1 cellular context compared by ENCODE assay signal in genomic region chr10:72251635-72252034, GRCh38.
TF ChIP-seq lines count a peak whose summit lies in the region.

No MANE protein-coding gene starts in this region.

TF ChIP-seq in HepG2, 621 proteins besides CTCF, POLR2A, EP300 and RAD21 (continued from another document and continues in another):
- TF ChIP-seq ZSCAN21 (CRISPR knock-in tag; IDR thresholded peaks at IDR 0.05; ENCODE audit: borderline replicate concordance) = no peak
- peak; percentile 45; the same call in 1 of the 2 replicates for TF ChIP-seq SKIL (CRISPR knock-in tag; IDR thresholded peaks at IDR 0.05; ENCODE audit: borderline replicate concordance)
- no peak for TF ChIP-seq TP53 (CRISPR knock-in tag; conservative IDR thresholded peaks at IDR 0.05)
- TF ChIP-seq ZBTB21 (CRISPR knock-in tag; IDR thresholded peaks at IDR 0.05) = no peak
- TF ChIP-seq GABPA (IDR thresholded peaks at IDR 0.05; ENCODE audit: low read depth, low read length) = no peak
- no peak for TF ChIP-seq GABPA (CRISPR knock-in tag; IDR thresholded peaks at IDR 0.05; ENCODE audit: low read depth)
- TF ChIP-seq IRF1 (CRISPR knock-in tag; IDR thresholded peaks at IDR 0.05; ENCODE audit: low read depth) = no peak
- TF ChIP-seq ISL2 (CRISPR knock-in tag; IDR thresholded peaks at IDR 0.05) = peak; percentile 73
- peak; percentile 85 for TF ChIP-seq PITX1 (CRISPR knock-in tag; IDR thresholded peaks at IDR 0.05)
- TF ChIP-seq CBFB (CRISPR knock-in tag; IDR thresholded peaks at IDR 0.05) = no peak
- no peak for TF ChIP-seq FOXA1 (IDR thresholded peaks at IDR 0.05)
- peak; percentile 74 for TF ChIP-seq FOXA1 (CRISPR knock-in tag; IDR thresholded peaks at IDR 0.05)
- no peak for TF ChIP-seq PRDM10 (CRISPR knock-in tag; IDR thresholded peaks at IDR 0.05; ENCODE audit: low read depth)
- TF ChIP-seq HOXA9 (CRISPR knock-in tag; IDR thresholded peaks at IDR 0.05; ENCODE audit: borderline replicate concordance) = no peak
- 0 out of 2 replicates have a peak, but pooled peaks have one; percentile 49 for TF ChIP-seq ZNF609 (CRISPR knock-in tag; IDR thresholded peaks at IDR 0.05; ENCODE audit: borderline replicate concordance)
- TF ChIP-seq ZNF263 (CRISPR knock-in tag; IDR thresholded peaks at IDR 0.05) = no peak
- TF ChIP-seq SRSF1 (optimal IDR thresholded peaks at IDR 0.05; ENCODE audit: low read depth, low read length) = no peak
- no peak for TF ChIP-seq FLYWCH1 (CRISPR knock-in tag; IDR thresholded peaks at IDR 0.05)
- peak; percentile 42; the same call in 1 of the 2 replicates for TF ChIP-seq THAP11 (CRISPR knock-in tag; IDR thresholded peaks at IDR 0.05)
- no peak for TF ChIP-seq NR2C2 (CRISPR knock-in tag; IDR thresholded peaks at IDR 0.05; ENCODE audit: borderline replicate concordance)
- no peak for TF ChIP-seq NR2F1 (CRISPR knock-in tag; IDR thresholded peaks at IDR 0.05)
- TF ChIP-seq ZNF24 (IDR thresholded peaks at IDR 0.05) = no peak
- TF ChIP-seq ZNF251 (CRISPR knock-in tag; IDR thresholded peaks at IDR 0.05) = no peak
- no peak for TF ChIP-seq ZBTB38 (CRISPR knock-in tag; IDR thresholded peaks at IDR 0.05)
- peak; percentile 56; the same call in 1 of the 2 replicates for TF ChIP-seq PHF21A (CRISPR knock-in tag; IDR thresholded peaks at IDR 0.05)
- no peak for TF ChIP-seq POLR2G (IDR thresholded peaks at IDR 0.05; ENCODE audit: low read depth, low read length)
- 0 out of 2 replicates have a peak, but pooled peaks have one; percentile 48 for TF ChIP-seq RERE (CRISPR knock-in tag; IDR thresholded peaks at IDR 0.05; ENCODE audit: low read depth)
- no peak for TF ChIP-seq ZFP36L2 (CRISPR knock-in tag; IDR thresholded peaks at IDR 0.05)
- 0 out of 2 replicates have a peak, but pooled peaks have one; percentile 38 for TF ChIP-seq MIER2 (CRISPR knock-in tag; IDR thresholded peaks at IDR 0.05)
- TF ChIP-seq ZUFSP (CRISPR knock-in tag; IDR thresholded peaks at IDR 0.05; ENCODE audit: borderline replicate concordance) = no peak
- TF ChIP-seq DMAP1 (CRISPR knock-in tag; IDR thresholded peaks at IDR 0.05) = 0 out of 2 replicates have a peak, but pooled peaks have one; percentile 27
- no peak for TF ChIP-seq MXD4 (CRISPR knock-in tag; IDR thresholded peaks at IDR 0.05)
- TF ChIP-seq FOXA3 (CRISPR knock-in tag; IDR thresholded peaks at IDR 0.05) = peak; percentile 83
- no peak for TF ChIP-seq SRF (IDR thresholded peaks at IDR 0.05; ENCODE audit: low read depth, low read length)
- no peak for TF ChIP-seq THAP9 (CRISPR knock-in tag; IDR thresholded peaks at IDR 0.05; ENCODE audit: borderline replicate concordance)
- TF ChIP-seq GRHL1 (CRISPR knock-in tag; conservative IDR thresholded peaks at IDR 0.05) = no peak
